Comparison of ENCODE assay signal across 14 cellular contexts in the genomic region with DNA sequence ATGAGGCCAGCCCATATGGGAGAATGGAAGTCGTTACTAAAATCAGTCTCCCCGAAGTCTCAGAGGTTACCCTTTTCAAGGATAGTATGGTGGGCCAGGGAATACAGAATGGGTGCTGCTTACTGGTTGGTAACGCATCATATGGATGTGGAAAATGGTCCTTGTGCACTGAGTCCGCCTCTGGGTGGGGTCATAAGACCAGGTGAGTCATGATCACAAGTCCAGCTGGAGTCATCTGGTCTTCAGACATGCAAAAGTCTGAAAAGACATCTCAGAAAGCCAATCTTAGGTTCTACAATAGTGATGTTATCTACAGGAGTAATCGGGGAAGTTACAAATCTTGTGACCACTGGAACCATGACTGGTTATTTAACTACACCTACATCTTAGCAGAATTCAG.
DNase-seq lines count a peak whose midpoint lies in the region; ATAC-seq and TF ChIP-seq lines count a peak whose summit lies in the region.
"Had no signal": no experiment of that assay in that cellular context is flagged by ENCODE, and none has a peak within 500 bp of the region (broad histone marks: within the 10 kb centered on the region; RNA-seq: fewer than 3 reads in every experiment).

No MANE protein-coding gene starts in this region.

- no peaks in the 10 kb centered on the region for H3K9me3 ChIP-seq in mucosa of descending colon
- H3K9me3 ChIP-seq: SK-N-SH, upper lobe of right lung had no signal

- H3K4me3 ChIP-seq in LNCaP clone FGC (ENCODE audit: low read depth, low read length) (no peak overlapping the region), fibroblast of villous mesenchyme (ENCODE audit: low read depth, low read length) (no peak overlapping the region), mucosa of descending colon (no peak overlapping the region)
- H3K4me3 ChIP-seq: upper lobe of right lung had no signal

- ATAC-seq in GM19351 (IDR thresholded peaks at IDR 0.05; ENCODE audit: unreplicated experiment) (peak; percentile 61), mucosa of descending colon (no peak), HG03571 (IDR thresholded peaks at IDR 0.05; ENCODE audit: unreplicated experiment) (no peak), HG03457 (IDR thresholded peaks at IDR 0.05; ENCODE audit: unreplicated experiment) (no peak)
- ATAC-seq: upper lobe of right lung had no signal

- intact Hi-C loops in mucosa of descending colon (cut with DNase I, micrococcal nuclease), result no loop called here

- DNase-seq in NCI-H1417 (lab: John Stamatoyannopoulos, UW), result peak in 2 of 3 experiments; percentile 10 to 43
- DNase-seq in NCI-H1417 treated with DMSO at 0.1 percent for 48 hours (lab: John Stamatoyannopoulos, UW), result no peak
- DNase-seq in LNCaP clone FGC (ENCODE audit: low read depth), result no peak
- peak; percentile 16 for DNase-seq in fibroblast of villous mesenchyme (ENCODE audit: low read depth)
- DNase-seq in mucosa of descending colon, result no peak
- DNase-seq: activated CD4-positive, alpha-beta T cell treated with anti-CD3 and anti-CD28 coated beads for 1 hour; activated T-cell treated with anti-CD3 and anti-CD28 coated beads, Interleukin-2, amount 50 U/mL, for 48 hours; amniotic stem cell; NCI-H1092 treated with DMSO at 0.1 percent for 48 hours; SK-N-SH; upper lobe of right lung had no signal

- TF ChIP-seq CTCF in LNCaP clone FGC (IDR thresholded peaks at IDR 0.05; ENCODE audit: control insufficient read depth, extremely low read depth, insufficient read depth) (0 out of 2 replicates have a peak, but pooled peaks have one; percentile 11), fibroblast of villous mesenchyme (IDR thresholded peaks at IDR 0.05; ENCODE audit: insufficient read depth, low read depth, low read length) (no peak), mucosa of descending colon (IDR thresholded peaks at IDR 0.05) (no peak)

- H3K36me3 ChIP-seq in mucosa of descending colon (ENCODE audit: low read depth), result no peaks in the 10 kb centered on the region
- H3K36me3 ChIP-seq: upper lobe of right lung had no signal

- no peaks in the 10 kb centered on the region for H3K4me1 ChIP-seq in mucosa of descending colon (ENCODE audit: low read depth)
- H3K4me1 ChIP-seq: upper lobe of right lung had no signal

Comparison
In these comparisons a context has a peak if more than half of its experiments do, and no peak if none do; other contexts are left out.
1. DNase-seq: peak in NCI-H1417 (2 of 3) and fibroblast of villous mesenchyme (single experiment); none in NCI-H1417 treated with DMSO at 0.1 percent for 48 hours (single experiment), LNCaP clone FGC (single experiment) and mucosa of descending colon (0 of 3).